In genomic region chr14:23183076-23183475, GRCh38 we compare ENCODE assay signal across 1 cellular context.
TF ChIP-seq lines count a peak whose summit lies in the region.

No MANE protein-coding gene starts in this region.

TF ChIP-seq in HepG2, 621 proteins besides CTCF, POLR2A, EP300 and RAD21:
- no peak for TF ChIP-seq NR2C2 (CRISPR knock-in tag; IDR thresholded peaks at IDR 0.05; ENCODE audit: borderline replicate concordance)
- TF ChIP-seq NFE2L1 (CRISPR knock-in tag; IDR thresholded peaks at IDR 0.05; ENCODE audit: borderline replicate concordance): no peak
- TF ChIP-seq ZNF713 (CRISPR knock-in tag; IDR thresholded peaks at IDR 0.05): no peak
- no peak for TF ChIP-seq KDM5A (IDR thresholded peaks at IDR 0.05; ENCODE audit: borderline replicate concordance, low read length)
- TF ChIP-seq ZFY (CRISPR knock-in tag; IDR thresholded peaks at IDR 0.05): no peak
- TF ChIP-seq ZNF639 (CRISPR knock-in tag; conservative IDR thresholded peaks at IDR 0.05): no peak
- TF ChIP-seq ZNF850 (CRISPR knock-in tag; conservative IDR thresholded peaks at IDR 0.05): no peak
